13 cellular contexts compared by ENCODE assay signal in the genomic region with DNA sequence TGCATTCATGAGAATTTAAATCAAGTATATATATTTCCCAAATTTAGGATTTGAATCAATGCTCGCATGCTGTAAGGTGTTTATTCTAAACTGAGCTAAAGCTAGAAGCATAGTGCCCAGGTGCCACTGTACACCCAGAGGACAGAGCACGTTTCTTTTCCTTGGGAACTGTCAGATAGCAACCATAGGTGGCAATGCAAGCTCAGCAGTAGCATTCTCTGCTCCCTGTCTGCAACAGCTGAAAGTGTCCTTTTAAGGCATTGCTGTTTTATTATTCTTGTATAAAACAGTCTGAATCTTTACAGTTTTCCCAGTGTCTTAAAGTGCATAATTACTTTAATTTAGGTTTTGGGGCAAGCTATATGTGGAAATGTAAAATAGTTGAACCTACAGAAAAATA.
DNase-seq lines count a peak whose midpoint lies in the region; ATAC-seq and TF ChIP-seq lines count a peak whose summit lies in the region.
"Had no signal": no experiment of that assay in that cellular context is flagged by ENCODE, and none has a peak within 500 bp of the region (broad histone marks: within the 10 kb centered on the region; RNA-seq: fewer than 3 reads in every experiment).

No MANE protein-coding gene starts in this region.

- H3K27ac Mint-ChIP-seq in stimulated activated naive CD8-positive, alpha-beta T cell treated with anti-CD3 and anti-CD28 coated beads, Interleukin-15, amount 100 ng/mL, for 72 hours: no peak overlapping the region
- H3K27ac Mint-ChIP-seq: activated naive CD4-positive, alpha-beta T cell treated with anti-CD3 and anti-CD28 coated beads for 36 hours had no signal

- H3K9me3 Mint-ChIP-seq in stimulated activated naive CD8-positive, alpha-beta T cell treated with anti-CD3 and anti-CD28 coated beads, Interleukin-15, amount 100 ng/mL, for 72 hours: no peaks in the 10 kb centered on the region
- H3K9me3 Mint-ChIP-seq: activated naive CD4-positive, alpha-beta T cell treated with anti-CD3 and anti-CD28 coated beads for 36 hours had no signal

- H3K27me3 Mint-ChIP-seq in stimulated activated naive CD8-positive, alpha-beta T cell treated with anti-CD3 and anti-CD28 coated beads, Interleukin-15, amount 100 ng/mL, for 72 hours: no peaks in the 10 kb centered on the region

- DNase-seq in AG10803 (ENCODE audit: low read depth) (peak; percentile 4), HCT116 (ENCODE audit: low read depth, low spot score) (no peak), SHP77 treated with DMSO at 0.1 percent for 48 hours (lab: John Stamatoyannopoulos, UW) (peak; percentile 14), foreskin keratinocyte (peak in 1 of 2 donors; percentile 17), NCI-H1694 treated with DMSO at 0.1 percent for 48 hours (lab: John Stamatoyannopoulos, UW) (no peak)
- DNase-seq in stimulated activated naive CD8-positive, alpha-beta T cell treated with anti-CD3 and anti-CD28 coated beads, Interleukin-15, amount 100 ng/mL, for 72 hours: no peak
- DNase-seq: activated naive CD4-positive, alpha-beta T cell treated with anti-CD3 and anti-CD28 coated beads for 36 hours; IMR-90; mucosa of descending colon; right cardiac atrium; stomach had no signal

- POLR2A ChIA-PET in HCT116 (lab: Charles Lee): no interaction called here

- H3K27me3 ChIP-seq in HCT116 (ENCODE audit: insufficient read depth, low read length) (peaks cover 27% of the 10 kb centered on the region; the same call in 1 of the 2 replicates), foreskin keratinocyte (no peaks in the 10 kb centered on the region)
- H3K27me3 ChIP-seq: stomach had no signal

- H3K4me3 Mint-ChIP-seq in stimulated activated naive CD8-positive, alpha-beta T cell treated with anti-CD3 and anti-CD28 coated beads, Interleukin-15, amount 100 ng/mL, for 72 hours: no peak overlapping the region
- H3K4me3 Mint-ChIP-seq: activated naive CD4-positive, alpha-beta T cell treated with anti-CD3 and anti-CD28 coated beads for 36 hours had no signal

- H3K4me1 Mint-ChIP-seq in stimulated activated naive CD8-positive, alpha-beta T cell treated with anti-CD3 and anti-CD28 coated beads, Interleukin-15, amount 100 ng/mL, for 72 hours: no peaks in the 10 kb centered on the region

- H3K9me3 ChIP-seq in HCT116 (ENCODE audit: control insufficient read depth in 1 of 2, insufficient read depth in 1 of 2, low read depth in 1 of 2, low read length in 2 of 2): no peaks in the 10 kb centered on the region
- H3K9me3 ChIP-seq: mucosa of descending colon, stomach had no signal

- no peaks in the 10 kb centered on the region for H3K79me2 ChIP-seq in HCT116 (ENCODE audit: insufficient read depth, low read length)

- RAD21 ChIA-PET in HCT116 (lab: Charles Lee; ENCODE audit: low non-redundant PET in 1 of 2, low total read pairs in 2 of 2, uncharacterized antibody in 2 of 2, unreplicated experiment in 2 of 2): no interaction called here

- no peak overlapping the region for H2AFZ ChIP-seq in HCT116 (ENCODE audit: low read depth, low read length, poor library complexity, severe bottlenecking)

- H3K9ac ChIP-seq in HCT116 (ENCODE audit: low read length): no peak overlapping the region

- no peak overlapping the region for H3K4me2 ChIP-seq in HCT116 (ENCODE audit: low read length)

- H3K9me2 ChIP-seq in HCT116 (ENCODE audit: insufficient read depth): no peaks in the 10 kb centered on the region

- no peaks in the 10 kb centered on the region for H3K36me3 ChIP-seq in HCT116 (ENCODE audit: control insufficient read depth in 1 of 2, insufficient read depth in 2 of 2, low read length in 2 of 2)
- H3K36me3 ChIP-seq: stomach had no signal

- H3K4me1 ChIP-seq in HCT116 (ENCODE audit: control insufficient read depth in 1 of 2, insufficient read depth in 2 of 2, low read length in 2 of 2): no peaks in the 10 kb centered on the region
- no peaks in the 10 kb centered on the region for H3K4me1 ChIP-seq in foreskin keratinocyte
- H3K4me1 ChIP-seq: stomach had no signal

- TF ChIP-seq CTCF in AG10803 (conservative IDR thresholded peaks at IDR 0.05; ENCODE audit: low read length): peak; percentile 47
- peak in 1 of 3 experiments; percentile 15; a peak in 1 of 6 replicates for TF ChIP-seq CTCF in HCT116 (IDR thresholded peaks at IDR 0.05 in 2 of 3, conservative IDR thresholded peaks at IDR 0.05 in 1 of 3; ENCODE audit: borderline replicate concordance in 1 of 3, insufficient read depth in 1 of 3, low read depth in 2 of 3, low read length in 2 of 3)
- TF ChIP-seq CTCF in foreskin keratinocyte (conservative IDR thresholded peaks at IDR 0.05): peak; percentile 20

- BruUV-seq in HCT116 (replicated peaks; lab: Mats Ljungman, UMichigan): no TSS peak

- H4K20me1 ChIP-seq in HCT116 (ENCODE audit: insufficient read depth): no peaks in the 10 kb centered on the region

- H3K4me3 ChIP-seq in AG10803 (ENCODE audit: low read length) (no peak overlapping the region), HCT116 (replicated peaks in 1 of 2; ENCODE audit: low read depth in 1 of 2, low read length in 2 of 2) (no peak overlapping the region)
- H3K4me3 ChIP-seq: mucosa of descending colon, stomach had no signal

- TF ChIP-seq POLR2A in HCT116 (IDR thresholded peaks at IDR 0.05; ENCODE audit: borderline replicate concordance, extremely low read depth, insufficient read depth, insufficient read length): no peak

- H3K27ac ChIP-seq in HCT116 (ENCODE audit: low read depth, low read length): no peak overlapping the region
- no peak overlapping the region for H3K27ac ChIP-seq in foreskin keratinocyte
- H3K27ac ChIP-seq: stomach had no signal

- CTCF ChIA-PET in HCT116 (lab: Charles Lee): interaction anchor here (0.9 kb wide), 1 partner anchor 199 kb away, joined by 3 read pairs; no protein-coding TSS in a partner anchor

- peak; percentile 33 for TF ChIP-seq RAD21 in HCT116 (IDR thresholded peaks at IDR 0.05; ENCODE audit: low read depth)

- intact Hi-C loops in HCT116 (cut with micrococcal nuclease): no loop called here

- ATAC-seq in HCT116 (no peak), foreskin keratinocyte (no peak), HG03565 (IDR thresholded peaks at IDR 0.05; ENCODE audit: unreplicated experiment) (no peak), GM19455 (IDR thresholded peaks at IDR 0.05; ENCODE audit: unreplicated experiment) (no peak)
- ATAC-seq in stimulated activated naive CD8-positive, alpha-beta T cell treated with anti-CD3 and anti-CD28 coated beads, Interleukin-15, amount 100 ng/mL, for 72 hours: no peak
- ATAC-seq: mucosa of descending colon, right cardiac atrium had no signal

TF ChIP-seq in HCT116, 20 proteins besides CTCF, POLR2A, EP300 and RAD21:
- TF ChIP-seq CEBPB (IDR thresholded peaks at IDR 0.05; ENCODE audit: low read depth) (no peak), CBX3 (IDR thresholded peaks at IDR 0.05; ENCODE audit: low read depth) (no peak), ZBTB33 (IDR thresholded peaks at IDR 0.05; ENCODE audit: extremely low read depth, insufficient replicate concordance, low read length) (no peak), YY1 (IDR thresholded peaks at IDR 0.05; ENCODE audit: extremely low read depth, insufficient replicate concordance, low read depth, low read length) (no peak), ELF1 (IDR thresholded peaks at IDR 0.05; ENCODE audit: borderline replicate concordance, low read depth) (no peak), SP1 (IDR thresholded peaks at IDR 0.05; ENCODE audit: low read depth) (no peak), POLR2AphosphoS5 (IDR thresholded peaks at IDR 0.05; ENCODE audit: low read depth, low read length) (no peak), ZFX (IDR thresholded peaks at IDR 0.05) (no peak), ZNF274 (IDR thresholded peaks at IDR 0.05; ENCODE audit: low read depth, low read length) (no peak)

Comparison
In these comparisons a context has a peak if more than half of its experiments do, and no peak if none do; other contexts are left out.
1. DNase-seq: peak in AG10803 (single experiment) and SHP77 treated with DMSO at 0.1 percent for 48 hours (single experiment); none in HCT116 (single experiment), stimulated activated naive CD8-positive, alpha-beta T cell treated with anti-CD3 and anti-CD28 coated beads, Interleukin-15, amount 100 ng/mL, for 72 hours (0 of 2) and NCI-H1694 treated with DMSO at 0.1 percent for 48 hours (single experiment).